2 cellular contexts compared by ENCODE assay signal in the genomic region with DNA sequence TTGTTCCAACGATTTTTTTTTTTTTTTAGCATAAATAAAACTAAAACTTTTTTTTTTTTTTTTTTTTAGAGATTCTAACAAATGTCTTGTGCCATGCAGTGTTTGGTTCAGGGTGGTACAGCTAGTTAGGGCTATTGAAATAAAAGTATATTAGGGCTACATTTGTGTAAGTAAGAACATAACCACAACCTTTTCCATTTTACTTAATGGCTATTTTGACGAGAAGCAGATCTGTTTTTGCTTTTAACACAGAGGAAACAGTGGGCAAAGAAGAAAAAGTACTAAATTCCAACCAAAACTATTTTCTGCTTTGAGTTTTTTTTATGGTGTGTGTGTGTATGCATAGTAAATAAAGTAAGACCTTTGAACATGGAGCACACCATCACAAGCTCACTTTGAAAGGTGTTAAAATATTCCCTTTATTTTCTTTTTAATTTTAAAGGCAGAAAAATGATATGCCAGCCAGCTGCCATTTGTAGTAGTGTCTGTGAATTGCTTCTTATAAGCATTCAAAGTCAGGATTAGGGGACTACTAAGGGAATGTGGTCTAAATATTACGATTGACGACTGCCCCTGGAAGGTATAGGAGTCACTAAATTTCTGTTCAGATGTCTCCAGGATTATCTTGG.
TF ChIP-seq lines count a peak whose summit lies in the region.

No MANE protein-coding gene starts in this region.

TF ChIP-seq in A549, 52 proteins besides CTCF, POLR2A, EP300 and RAD21:
- no peak for TF ChIP-seq JUN (IDR thresholded peaks at IDR 0.05)
- no peak for TF ChIP-seq HOXB5 (CRISPR knock-in tag; IDR thresholded peaks at IDR 0.05)
- TF ChIP-seq TFCP2L1 (CRISPR knock-in tag; IDR thresholded peaks at IDR 0.05): no peak
- no peak for TF ChIP-seq RNF2 (IDR thresholded peaks at IDR 0.05; ENCODE audit: borderline replicate concordance, low read depth)
- TF ChIP-seq, protein P1, sequence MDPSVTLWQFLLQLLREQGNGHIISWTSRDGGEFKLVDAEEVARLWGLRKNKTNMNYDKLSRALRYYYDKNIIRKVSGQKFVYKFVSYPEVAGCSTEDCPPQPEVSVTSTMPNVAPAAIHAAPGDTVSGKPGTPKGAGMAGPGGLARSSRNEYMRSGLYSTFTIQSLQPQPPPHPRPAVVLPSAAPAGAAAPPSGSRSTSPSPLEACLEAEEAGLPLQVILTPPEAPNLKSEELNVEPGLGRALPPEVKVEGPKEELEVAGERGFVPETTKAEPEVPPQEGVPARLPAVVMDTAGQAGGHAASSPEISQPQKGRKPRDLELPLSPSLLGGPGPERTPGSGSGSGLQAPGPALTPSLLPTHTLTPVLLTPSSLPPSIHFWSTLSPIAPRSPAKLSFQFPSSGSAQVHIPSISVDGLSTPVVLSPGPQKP (IDR thresholded peaks at IDR 0.05; ENCODE audit: low read depth, low read length): no peak
- TF ChIP-seq HOXB13 (CRISPR knock-in tag; IDR thresholded peaks at IDR 0.05; ENCODE audit: low read depth): no peak
- TF ChIP-seq NR3C1 (IDR thresholded peaks at IDR 0.05): no peak
- TF ChIP-seq NFE2L2 (conservative IDR thresholded peaks at IDR 0.05; ENCODE audit: low read length): no peak
- TF ChIP-seq, protein P2, sequence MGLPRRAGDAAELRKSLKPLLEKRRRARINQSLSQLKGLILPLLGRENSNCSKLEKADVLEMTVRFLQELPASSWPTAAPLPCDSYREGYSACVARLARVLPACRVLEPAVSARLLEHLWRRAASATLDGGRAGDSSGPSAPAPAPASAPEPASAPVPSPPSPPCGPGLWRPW (IDR thresholded peaks at IDR 0.05): no peak
- no peak for TF ChIP-seq MAZ (IDR thresholded peaks at IDR 0.05; ENCODE audit: borderline replicate concordance, low read depth, low read length)
- no peak for TF ChIP-seq KDM1A (IDR thresholded peaks at IDR 0.05; ENCODE audit: low read depth)

TF ChIP-seq in GM23338, 12 proteins besides CTCF, POLR2A, EP300 and RAD21:
- no peak for TF ChIP-seq EZH2phosphoT487 (IDR thresholded peaks at IDR 0.05; ENCODE audit: unreplicated experiment)
